15 cellular contexts compared by ENCODE assay signal in the genomic region with DNA sequence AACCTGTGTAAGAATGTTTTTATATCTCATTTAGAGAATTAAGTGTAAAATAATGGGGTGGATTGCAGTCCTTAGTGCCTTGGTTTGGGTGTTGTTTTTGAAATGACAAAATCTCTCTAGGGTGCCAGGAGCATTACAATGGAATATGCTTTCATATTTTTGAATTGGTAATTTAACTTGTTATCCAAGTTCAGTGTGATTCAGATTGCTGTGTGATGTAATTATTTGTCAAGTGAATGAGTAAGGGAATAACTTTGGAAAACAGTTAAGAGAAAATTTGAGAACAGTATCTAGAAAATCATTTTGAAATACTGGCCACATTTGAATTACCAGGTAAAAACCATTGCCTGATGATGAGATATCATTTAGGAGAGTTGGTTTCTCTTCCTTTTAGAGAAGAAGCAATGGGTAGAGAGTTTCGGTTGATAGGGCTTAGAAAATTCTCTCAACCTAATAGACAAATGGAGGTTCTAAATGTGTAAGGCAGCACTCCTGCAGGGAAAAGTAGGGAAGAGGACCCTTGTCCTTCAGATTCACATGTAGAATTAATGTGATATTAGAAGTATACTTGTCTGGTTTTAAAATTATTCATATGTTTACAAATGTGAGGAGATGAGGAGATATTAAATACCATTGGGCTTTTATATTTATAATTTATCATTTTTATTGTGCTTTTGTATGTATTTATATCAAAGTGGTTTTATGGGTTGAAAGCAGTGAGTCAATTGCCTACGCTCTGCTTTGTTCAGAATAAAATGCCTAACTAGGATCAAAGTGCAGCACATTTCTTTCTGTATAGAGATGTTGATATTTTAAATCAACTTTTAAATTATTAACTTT.
DNase-seq lines count a peak whose midpoint lies in the region; ATAC-seq, FAIRE-seq and TF ChIP-seq lines count a peak whose summit lies in the region.
"Had no signal": no experiment of that assay in that cellular context is flagged by ENCODE, and none has a peak within 500 bp of the region (broad histone marks: within the 10 kb centered on the region; RNA-seq: fewer than 3 reads in every experiment).

No MANE protein-coding gene starts in this region.

- TF ChIP-seq RAD21 in A549 (conservative IDR thresholded peaks at IDR 0.05 in 1 of 2, IDR thresholded peaks at IDR 0.05 in 1 of 2) = no peak

- DNase-seq in A549 (ENCODE audit: low read depth in 1 of 2, low spot score in 1 of 2) (no peak), RPMI8226 (peak; percentile 26), OCI-M1 (lab: John Stamatoyannopoulos, UW) (no peak), activated gamma-delta T cell treated with Interleukin-2 at 50 U/mL for 16 hours (no peak), NCI-H1694 (lab: John Stamatoyannopoulos, UW) (no peak)
- DNase-seq: activated CD4-positive, alpha-beta T cell treated with anti-CD3 and anti-CD28 coated beads, Interleukin-2, amount 50 U/mL, for 48 hours; activated naive CD4-positive, alpha-beta T cell treated with Interleukin-2 at 50 U/mL for 16 hours; central memory CD4-positive, alpha-beta T cell; hypothalamus; NCI-H1092 treated with DMSO at 0.1 percent for 48 hours; NCI-H510A treated with DMSO at 0.1 percent for 48 hours had no signal

- H3K27ac ChIP-seq in A549 (peak overlapping the region; percentile 64 to 66; a peak in 5 of 6 replicates), iPS-18a (ENCODE audit: low read length) (peak overlapping the region; percentile 77)

- FAIRE-seq in A549 (lab: Jason Lieb, UNC) = no peak

- no peak overlapping the region; the same call in 2 of the 3 replicates for H3K4me3 ChIP-seq in A549
- H3K4me3 ChIP-seq in iPS-18a (ENCODE audit: low read length) = peak overlapping the region; percentile 39
- H3K4me3 ChIP-seq: smooth muscle cell had no signal

- TF ChIP-seq EP300 in A549 (IDR thresholded peaks at IDR 0.05) = no peak

- H3K36me3 ChIP-seq in iPS-18a (ENCODE audit: control insufficient read depth, low read depth, low read length) = no peaks in the 10 kb centered on the region

- no peaks in the 10 kb centered on the region for H3K27me3 ChIP-seq in iPS-18a (ENCODE audit: control insufficient read depth, insufficient read depth, low read length)

- CTCF ChIA-PET in A549 (lab: Yijun Ruan, JAX) = no interaction called here

- WGBS in A549 (ENCODE audit: missing lambda C conversion rate) = 54% methylated on average over 2 of the region's 2 CpGs

- H3K9me3 ChIP-seq in A549 = no peaks in the 10 kb centered on the region
- no peaks in the 10 kb centered on the region for H3K9me3 ChIP-seq in iPS-18a (ENCODE audit: control insufficient read depth, low read depth, low read length)

- TF ChIP-seq POLR2A in A549 (IDR thresholded peaks at IDR 0.05; ENCODE audit: low read length) = no peak

- no peak overlapping the region for H3K9ac ChIP-seq in iPS-18a (ENCODE audit: low read length)

- H3K4me2 ChIP-seq in A549 = peak overlapping the region; percentile 69
- H3K4me2 ChIP-seq: smooth muscle cell had no signal

- H3K4me1 ChIP-seq in A549 = peaks cover 36% of the 10 kb centered on the region
- H3K4me1 ChIP-seq in iPS-18a (ENCODE audit: control insufficient read depth, low read depth, low read length) = peaks cover 35% of the 10 kb centered on the region

- ATAC-seq in A549 (no peak; a peak in 1 of 6 replicates), GM21423 (IDR thresholded peaks at IDR 0.05; ENCODE audit: unreplicated experiment) (peak; percentile 28), GM21528 (IDR thresholded peaks at IDR 0.05; ENCODE audit: low FRiP score, unreplicated experiment) (no peak)

- POLR2A ChIA-PET in A549 (lab: Yijun Ruan, JAX) = no interaction called here

- TF ChIP-seq CTCF in A549 (IDR thresholded peaks at IDR 0.05) = no peak

TF ChIP-seq in A549, 52 proteins besides CTCF, POLR2A, EP300 and RAD21:
- TF ChIP-seq RFX5 (IDR thresholded peaks at IDR 0.05) = no peak
- no peak for TF ChIP-seq MAFK (IDR thresholded peaks at IDR 0.05; ENCODE audit: partially characterized antibody)
- no peak for TF ChIP-seq FOXS1 (CRISPR knock-in tag; IDR thresholded peaks at IDR 0.05)
- TF ChIP-seq TP53 (CRISPR knock-in tag; IDR thresholded peaks at IDR 0.05) = no peak
- no peak for TF ChIP-seq ZNF302 (CRISPR knock-in tag; IDR thresholded peaks at IDR 0.05)
- no peak for TF ChIP-seq HOXB5 (CRISPR knock-in tag; IDR thresholded peaks at IDR 0.05)
- no peak for TF ChIP-seq CHD4 (IDR thresholded peaks at IDR 0.05; ENCODE audit: borderline replicate concordance)
- TF ChIP-seq, protein P1, sequence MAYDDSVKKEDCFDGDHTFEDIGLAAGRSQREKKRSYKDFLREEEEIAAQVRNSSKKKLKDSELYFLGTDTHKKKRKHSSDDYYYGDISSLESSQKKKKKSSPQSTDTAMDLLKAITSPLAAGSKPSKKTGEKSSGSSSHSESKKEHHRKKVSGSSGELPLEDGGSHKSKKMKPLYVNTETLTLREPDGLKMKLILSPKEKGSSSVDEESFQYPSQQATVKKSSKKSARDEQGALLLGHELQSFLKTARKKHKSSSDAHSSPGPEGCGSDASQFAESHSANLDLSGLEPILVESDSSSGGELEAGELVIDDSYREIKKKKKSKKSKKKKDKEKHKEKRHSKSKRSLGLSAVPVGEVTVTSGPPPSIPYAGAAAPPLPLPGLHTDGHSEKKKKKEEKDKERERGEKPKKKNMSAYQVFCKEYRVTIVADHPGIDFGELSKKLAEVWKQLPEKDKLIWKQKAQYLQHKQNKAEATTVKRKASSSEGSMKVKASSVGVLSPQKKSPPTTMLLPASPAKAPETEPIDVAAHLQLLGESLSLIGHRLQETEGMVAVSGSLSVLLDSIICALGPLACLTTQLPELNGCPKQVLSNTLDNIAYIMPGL (CRISPR knock-in tag; IDR thresholded peaks at IDR 0.05; ENCODE audit: borderline replicate concordance) = no peak
- TF ChIP-seq CEBPB (IDR thresholded peaks at IDR 0.05) = no peak
TF ChIP-seq in A549: peak in this region for 0.
